1 cellular context compared by ENCODE assay signal in genomic region chr21:46005894-46006546, GRCh38.
TF ChIP-seq lines count a peak whose summit lies in the region.

No MANE protein-coding gene starts in this region.

TF ChIP-seq in HEK293, 187 proteins besides CTCF, POLR2A, EP300 and RAD21:
- peak; percentile 87; the same call in 1 of the 2 replicates for TF ChIP-seq KLF8 (tag by site-specific recombination; IDR thresholded peaks at IDR 0.05)
